In genomic region chr19:58520257-58520599, GRCh38 we compare ENCODE assay signal across 8 cellular contexts. TPM values are rescaled to one million over a fixed set of nuclear protein-coding genes. Genes with fewer than 3 reads are reported as not detected.
DNase-seq lines count a peak whose midpoint lies in the region; ATAC-seq, FAIRE-seq and TF ChIP-seq lines count a peak whose summit lies in the region.

No MANE protein-coding gene starts in this region.

- H3K27ac Mint-ChIP-seq in activated naive CD4-positive, alpha-beta T cell treated with anti-CD3 and anti-CD28 coated beads, Interleukin-2, amount 50 U/mL, for 72 hours: peak overlapping the region; percentile 95 to 99
- peak overlapping the region; percentile 98 for H3K27ac Mint-ChIP-seq in stimulated activated memory B cell treated with anti-CD40 and anti-IgM and Interleukin-4, amounts not matched to agents 10 μg/mL and 1 μg/mL and 100 μg/mL, for 72 hours

- H3K4me3 ChIP-seq in HL-60 (replicated peaks; ENCODE audit: insufficient read depth, low read length) (peak overlapping the region; percentile 74), iPS-15b (ENCODE audit: low read depth, low read length) (peak overlapping the region; percentile 91)

- H3K27me3 ChIP-seq in HL-60 (ENCODE audit: insufficient read depth, poor library complexity, severe bottlenecking): no peaks in the 10 kb centered on the region
- H3K27me3 ChIP-seq in iPS-15b (ENCODE audit: control insufficient read depth, insufficient read depth, low read length): no peaks in the 10 kb centered on the region

- no peak for ATAC-seq in activated naive CD4-positive, alpha-beta T cell treated with anti-CD3 and anti-CD28 coated beads, Interleukin-2, amount 50 U/mL, for 72 hours
- ATAC-seq in stimulated activated memory B cell treated with anti-CD40 and anti-IgM and Interleukin-4, amounts not matched to agents 10 μg/mL and 1 μg/mL and 100 μg/mL, for 72 hours: no peak

- H3K9me3 Mint-ChIP-seq in activated naive CD4-positive, alpha-beta T cell treated with anti-CD3 and anti-CD28 coated beads, Interleukin-2, amount 50 U/mL, for 72 hours: no peaks in the 10 kb centered on the region
- no peaks in the 10 kb centered on the region for H3K9me3 Mint-ChIP-seq in stimulated activated memory B cell treated with anti-CD40 and anti-IgM and Interleukin-4, amounts not matched to agents 10 μg/mL and 1 μg/mL and 100 μg/mL, for 72 hours

- in situ Hi-C loops in GM13977 (cut with MboI; ENCODE audit: low pct_unique_long_range_greater_than_20kb, low sequenced_read_pairs, unreplicated experiment): no loop called here

- no peaks in the 10 kb centered on the region for H3K27me3 Mint-ChIP-seq in stimulated activated memory B cell treated with anti-CD40 and anti-IgM and Interleukin-4, amounts not matched to agents 10 μg/mL and 1 μg/mL and 100 μg/mL, for 72 hours

- H3K27ac ChIP-seq in HL-60 (replicated peaks): peak overlapping the region; percentile 91

- H3K4me1 ChIP-seq in iPS-15b (ENCODE audit: control insufficient read depth, insufficient read depth, low read length): peaks cover 13% of the 10 kb centered on the region

- no peak for FAIRE-seq in RCC 7860 (lab: Jason Lieb, UNC)

- H3K36me3 ChIP-seq in iPS-15b (ENCODE audit: control insufficient read depth, insufficient read depth, low read length): peaks cover 12% of the 10 kb centered on the region

- peaks cover 15% of the 10 kb centered on the region in 2 donors for H3K36me3 Mint-ChIP-seq in activated naive CD4-positive, alpha-beta T cell treated with anti-CD3 and anti-CD28 coated beads, Interleukin-2, amount 50 U/mL, for 72 hours
- peaks cover 22% of the 10 kb centered on the region for H3K36me3 Mint-ChIP-seq in stimulated activated memory B cell treated with anti-CD40 and anti-IgM and Interleukin-4, amounts not matched to agents 10 μg/mL and 1 μg/mL and 100 μg/mL, for 72 hours

- H3K9me3 ChIP-seq in iPS-15b (ENCODE audit: control insufficient read depth, insufficient read depth, low read length): no peaks in the 10 kb centered on the region

- H3K4me3 Mint-ChIP-seq in stimulated activated memory B cell treated with anti-CD40 and anti-IgM and Interleukin-4, amounts not matched to agents 10 μg/mL and 1 μg/mL and 100 μg/mL, for 72 hours: peak overlapping the region; percentile 94

- TF ChIP-seq CTCF in HL-60 (IDR thresholded peaks at IDR 0.05; ENCODE audit: insufficient read depth, low read length): no peak
- no peak for TF ChIP-seq CTCF in GM13977 (IDR thresholded peaks at IDR 0.05; ENCODE audit: extremely low read depth, insufficient read depth, missing control alignments)

- H3K9ac ChIP-seq in iPS-15b (ENCODE audit: low read depth, low read length): peak overlapping the region; percentile 94

- H3K4me1 Mint-ChIP-seq in stimulated activated memory B cell treated with anti-CD40 and anti-IgM and Interleukin-4, amounts not matched to agents 10 μg/mL and 1 μg/mL and 100 μg/mL, for 72 hours: peaks cover 44% of the 10 kb centered on the region

- no peak for DNase-seq in HL-60 (ENCODE audit: low read depth in 1 of 2, low spot score in 1 of 2)
- no peak for DNase-seq in activated naive CD4-positive, alpha-beta T cell treated with anti-CD3 and anti-CD28 coated beads, Interleukin-2, amount 50 U/mL, for 72 hours (ENCODE audit: low spot score in 2 of 2)
- no peak for DNase-seq in GM13977 (ENCODE audit: low spot score)
- DNase-seq in RCC 7860 (ENCODE audit: low spot score): no peak
- no peak for DNase-seq in SHP77 (lab: John Stamatoyannopoulos, UW)
- DNase-seq in central memory CD4-positive, alpha-beta T cell: no peak

RNA-seq across cellular contexts. Expression of gene ZBTB45, which starts 0.6 kb away (rescaled TPM):
- total RNA-seq in activated naive CD4-positive, alpha-beta T cell treated with anti-CD3 and anti-CD28 coated beads, Interleukin-2, amount 50 U/mL, for 72 hours: 10 to 100 TPM in 1 of 2 donors, 1 to 10 TPM in 1; 7.9 to 12.2 TPM

RNA-seq across cellular contexts. Expression of gene SLC27A5, which starts 8.4 kb away (rescaled TPM):
- 10 to 100 TPM; 10.2 to 21.4 TPM for total RNA-seq in activated naive CD4-positive, alpha-beta T cell treated with anti-CD3 and anti-CD28 coated beads, Interleukin-2, amount 50 U/mL, for 72 hours

RNA-seq across cellular contexts. Expression of gene TRIM28, which starts 23.6 kb away (rescaled TPM):
- 100 to 1,000 TPM; 446 to 497 TPM for total RNA-seq in activated naive CD4-positive, alpha-beta T cell treated with anti-CD3 and anti-CD28 coated beads, Interleukin-2, amount 50 U/mL, for 72 hours

RNA-seq across cellular contexts. Expression of gene CHMP2A, which starts 34.7 kb away (rescaled TPM):
- 100 to 1,000 TPM; 112 to 114 TPM for total RNA-seq in activated naive CD4-positive, alpha-beta T cell treated with anti-CD3 and anti-CD28 coated beads, Interleukin-2, amount 50 U/mL, for 72 hours

RNA-seq across cellular contexts. Expression of gene UBE2M, which starts 38.2 kb away (rescaled TPM):
- total RNA-seq in activated naive CD4-positive, alpha-beta T cell treated with anti-CD3 and anti-CD28 coated beads, Interleukin-2, amount 50 U/mL, for 72 hours: 100 to 1,000 TPM; 121 to 123 TPM
